In genomic region chr5:176365663-176366574, GRCh38 we compare ENCODE assay signal across 8 cellular contexts. TPM values are rescaled to one million over a fixed set of nuclear protein-coding genes. Genes with fewer than 3 reads are reported as not detected.
DNase-seq lines count a peak whose midpoint lies in the region; TF ChIP-seq lines count a peak whose summit lies in the region.

No MANE protein-coding gene starts in this region.

- H3K9ac ChIP-seq in SK-N-SH: peak overlapping the region; percentile 75
- H3K9ac ChIP-seq in liver (ENCODE audit: low read depth in 1 of 2, low read length in 2 of 2): peak overlapping the region in 1 of 2 donors; percentile 45

- TF ChIP-seq RAD21 in SK-N-SH (IDR thresholded peaks at IDR 0.05; ENCODE audit: low read length): no peak
- no peak for TF ChIP-seq RAD21 in liver (IDR thresholded peaks at IDR 0.05)

- WGBS in SK-N-SH (ENCODE audit: low lambda C conversion rate): 30% methylated on average over 38 of the region's 95 CpGs
- WGBS in liver: 25% methylated on average over 95 of the region's 95 CpGs

- intact Hi-C loops in CD4-positive, alpha-beta memory T cell (cut with micrococcal nuclease): loop anchor here (1.0 kb wide), 1 partner anchor 22 kb away; the partner anchor contains the start of genes HIGD2A and NOP16

- no peaks in the 10 kb centered on the region for H3K27me3 ChIP-seq in CD4-positive, alpha-beta memory T cell (ENCODE audit: insufficient read depth, low read length)
- peaks cover 46% of the 10 kb centered on the region for H3K27me3 ChIP-seq in H7 (ENCODE audit: control insufficient read depth, insufficient read depth, low read length)
- no peaks in the 10 kb centered on the region for H3K27me3 ChIP-seq in SK-N-SH (ENCODE audit: insufficient read depth)
- H3K27me3 ChIP-seq in liver (ENCODE audit: control insufficient read depth in 4 of 4, insufficient read depth in 4 of 4, low read length in 3 of 4): no peaks in the 10 kb centered on the region

- H3K27ac ChIP-seq in CD4-positive, alpha-beta memory T cell (ENCODE audit: low read depth, low read length): peak overlapping the region; percentile 57
- peak overlapping the region; percentile 42 to 80; a peak in 3 of 4 replicates for H3K27ac ChIP-seq in SK-N-SH (ENCODE audit: low read depth in 2 of 2, low read length in 1 of 2)
- no peak overlapping the region for H3K27ac ChIP-seq in liver (ENCODE audit: low read depth in 1 of 2, low read length in 2 of 2)

- no peaks in the 10 kb centered on the region for H3K36me3 ChIP-seq in CD4-positive, alpha-beta memory T cell (ENCODE audit: insufficient read depth, low read length)
- H3K36me3 ChIP-seq in H7 (replicated peaks; ENCODE audit: control insufficient read depth, insufficient read depth, low read length) (no peaks in the 10 kb centered on the region; the same call in 1 of the 2 replicates), SK-N-SH (replicated peaks in 1 of 2; ENCODE audit: control insufficient read depth in 1 of 2, insufficient read depth in 2 of 2, low read length in 1 of 2) (peaks cover 4 to 20% of the 10 kb centered on the region in 2 experiments), liver (ENCODE audit: control insufficient read depth in 4 of 4, insufficient read depth in 3 of 4, low read depth in 1 of 4, low read length in 3 of 4) (no peaks in the 10 kb centered on the region)

- H2AFZ ChIP-seq in SK-N-SH (ENCODE audit: low read depth): peak overlapping the region; percentile 97; the same call in 1 of the 2 replicates

- peaks cover 15 to 42% (median 28%) of the 10 kb centered on the region in 4 donors for H3K4me1 Mint-ChIP-seq in CD4-positive, alpha-beta memory T cell

- POLR2A ChIA-PET in CD4-positive, alpha-beta memory T cell (lab: Charles Lee; ENCODE audit: partially characterized antibody): no interaction called here
- POLR2A ChIA-PET in SK-N-SH (lab: Yijun Ruan, JAX): interaction anchor here (0.5 to 0.7 kb wide), 2 partner anchors 17 to 172 kb away, joined by 3 read pairs; partner anchors contain the start of gene RNF44

- H3K27ac Mint-ChIP-seq in CD4-positive, alpha-beta memory T cell: peak overlapping the region in 3 of 7 donors; percentile 12 to 64 (median 38)

- no peaks in the 10 kb centered on the region for H3K9me3 Mint-ChIP-seq in CD4-positive, alpha-beta memory T cell

- no peaks in the 10 kb centered on the region for H4K20me1 ChIP-seq in SK-N-SH (ENCODE audit: insufficient read depth)

- peaks cover 3% of the 10 kb centered on the region for H3F3A ChIP-seq in SK-N-SH (replicated peaks; ENCODE audit: insufficient read depth)

- no peak for TF ChIP-seq EP300 in SK-N-SH (IDR thresholded peaks at IDR 0.05; ENCODE audit: borderline replicate concordance in 1 of 2, low read depth in 1 of 2, low read length in 1 of 2)

- no peaks in the 10 kb centered on the region for H3K9me3 ChIP-seq in CD4-positive, alpha-beta memory T cell (ENCODE audit: control insufficient read depth in 1 of 2, low read length in 2 of 2)
- H3K9me3 ChIP-seq in SK-N-SH (no peaks in the 10 kb centered on the region), liver (ENCODE audit: control insufficient read depth in 4 of 4, low read length in 3 of 4) (no peaks in the 10 kb centered on the region)

- CTCF ChIA-PET in CD4-positive, alpha-beta memory T cell (lab: Charles Lee; ENCODE audit: partially characterized antibody): no interaction called here
- CTCF ChIA-PET in SK-N-SH (lab: Yijun Ruan, JAX): no interaction called here

- H3K9me2 ChIP-seq in SK-N-SH: no peaks in the 10 kb centered on the region

- peaks cover 23% of the 10 kb centered on the region for H3K4me1 ChIP-seq in CD4-positive, alpha-beta memory T cell (ENCODE audit: insufficient read depth, low read length)
- H3K4me1 ChIP-seq in SK-N-SH (ENCODE audit: control insufficient read depth in 1 of 2, insufficient read depth in 2 of 2, low read depth in 1 of 2, low read length in 1 of 2) (peaks cover 0 to 16% of the 10 kb centered on the region in 2 experiments; a peak in 1 of 4 replicates), liver (ENCODE audit: control insufficient read depth in 4 of 4, insufficient read depth in 4 of 4, low read length in 3 of 4) (peaks cover 5 to 22% (median 11%) of the 10 kb centered on the region in 4 donors)

- no peaks in the 10 kb centered on the region for H3K27me3 Mint-ChIP-seq in CD4-positive, alpha-beta memory T cell

- no peak for TF ChIP-seq CTCF in SK-N-SH (IDR thresholded peaks at IDR 0.05)
- no peak for TF ChIP-seq CTCF in liver (IDR thresholded peaks at IDR 0.05; ENCODE audit: low read depth, low read length, missing input control)

- H3K79me2 ChIP-seq in SK-N-SH (ENCODE audit: insufficient read depth): peaks cover 7% of the 10 kb centered on the region

- peaks cover 3 to 38% of the 10 kb centered on the region in 2 donors for H3K36me3 Mint-ChIP-seq in CD4-positive, alpha-beta memory T cell

- H3K4me3 ChIP-seq in CD4-positive, alpha-beta memory T cell (ENCODE audit: low read length in 2 of 2): peak overlapping the region; percentile 17 to 57
- H3K4me3 ChIP-seq in H7 (ENCODE audit: insufficient read depth, low read depth, low read length): peak overlapping the region; percentile 76
- peak overlapping the region; percentile 70 to 87 for H3K4me3 ChIP-seq in SK-N-SH (ENCODE audit: low read depth in 2 of 2, low read length in 1 of 2)
- peak overlapping the region; percentile 72 to 80 (median 80) for H3K4me3 ChIP-seq in liver (ENCODE audit: low read depth in 1 of 3, low read length in 3 of 3)

- DNase-seq in CD4-positive, alpha-beta memory T cell: peak in 2 of 5 donors; percentile 23 to 30
- DNase-seq in H7: peak; percentile 98
- DNase-seq in SK-N-SH: peak; percentile 96
- DNase-seq in dedifferentiated amniotic fluid mesenchymal stem cell (ENCODE audit: extremely low spot score): peak; percentile 45
- DNase-seq in stimulated activated CD8-positive, alpha-beta memory T cell treated with anti-CD3 and anti-CD28 coated beads, Interleukin-15, amount 100 ng/mL, for 48 hours (ENCODE audit: low read depth in 2 of 2): peak; percentile 25 to 29
- DNase-seq in DMS153 (lab: John Stamatoyannopoulos, UW): no peak
- no peak for DNase-seq in NOMO-1 (lab: John Stamatoyannopoulos, UW; ENCODE audit: unreplicated experiment in 2 of 2)

- H3K4me3 Mint-ChIP-seq in CD4-positive, alpha-beta memory T cell: peak overlapping the region; percentile 68 to 85 (median 79)

- H3K4me2 ChIP-seq in SK-N-SH: peak overlapping the region; percentile 98

TF ChIP-seq in liver, 16 proteins besides CTCF, POLR2A, EP300 and RAD21 (continues in another document):
- TF ChIP-seq HNF4G (IDR thresholded peaks at IDR 0.05) (no peak), JUND (IDR thresholded peaks at IDR 0.05) (no peak), FOXA1 (IDR thresholded peaks at IDR 0.05) (no peak), FOXA2 (IDR thresholded peaks at IDR 0.05) (no peak), MAX (IDR thresholded peaks at IDR 0.05) (no peak), YY1 (IDR thresholded peaks at IDR 0.05) (no peak), ATF3 (IDR thresholded peaks at IDR 0.05) (no peak), SP1 (IDR thresholded peaks at IDR 0.05) (no peak)

RNA-seq across cellular contexts. Expression of gene ARL10, which starts 0.6 kb away (rescaled TPM):
- total RNA-seq in CD4-positive, alpha-beta memory T cell: 10 to 100 TPM; 14.7 to 17.9 TPM
- 1 to 10 TPM in 1 of 2 donors, under 1 TPM in 1; 0.60 to 1.2 TPM for polyA plus RNA-seq in CD4-positive, alpha-beta memory T cell
- total RNA-seq in H7 (2014; rRNA removed; shearing (Covaris generic)): 3.3 and 6.7 TPM in 2 replicates
- 4.6 and 7.8 TPM in 2 replicates for polyA plus RNA-seq in SK-N-SH (2012; rRNA removed)
- polyA plus RNA-seq in SK-N-SH (2012; cell fraction: cytosol; rRNA removed): 3.6 and 5.7 TPM in 2 replicates
- 27.9 and 49.3 TPM in 2 replicates for polyA plus RNA-seq in SK-N-SH (2012; cell fraction: nucleus; rRNA removed)
- total RNA-seq in liver: 1 to 10 TPM; 2.1 to 2.2 TPM
- under 1 TPM; 0.35 to 0.93 TPM for polyA plus RNA-seq in liver

RNA-seq across cellular contexts. Expression of gene KIAA1191, which starts 4.4 kb away (rescaled TPM):
- total RNA-seq in CD4-positive, alpha-beta memory T cell: 10 to 100 TPM; 73.3 to 76.6 TPM
- 10 to 100 TPM; 53.6 to 71.5 TPM for polyA plus RNA-seq in CD4-positive, alpha-beta memory T cell
- total RNA-seq in H7 (2014; rRNA removed; shearing (Covaris generic)): 77.3 and 78.2 TPM in 2 replicates
- polyA plus RNA-seq in SK-N-SH (2012; rRNA removed) (100 and 127 TPM in 2 replicates), liver (10 to 100 TPM; 25.7 to 37.2 TPM)
- polyA plus RNA-seq in SK-N-SH (2012; cell fraction: cytosol; rRNA removed): 75.8 and 102 TPM in 2 replicates
- polyA plus RNA-seq in SK-N-SH (2012; cell fraction: nucleus; rRNA removed): 46.0 and 69.3 TPM in 2 replicates
- 10 to 100 TPM; 31.1 to 31.8 TPM for total RNA-seq in liver

RNA-seq across cellular contexts. Expression of gene NOP16, which starts 22.5 kb away (rescaled TPM):
- total RNA-seq in CD4-positive, alpha-beta memory T cell: 10 to 100 TPM; 16.9 to 19.4 TPM
- 10 to 100 TPM; 19.3 to 46.3 TPM for polyA plus RNA-seq in CD4-positive, alpha-beta memory T cell
- 46.9 and 56.2 TPM in 2 replicates for total RNA-seq in H7 (2014; rRNA removed; shearing (Covaris generic))
- 158 and 161 TPM in 2 replicates for polyA plus RNA-seq in SK-N-SH (2012; rRNA removed)
- polyA plus RNA-seq in SK-N-SH (2012; cell fraction: cytosol; rRNA removed): 134 and 136 TPM in 2 replicates
- polyA plus RNA-seq in SK-N-SH (2012; cell fraction: nucleus; rRNA removed): 233 and 292 TPM in 2 replicates
- total RNA-seq in liver: 10 to 100 TPM in 1 of 2 donors, 1 to 10 TPM in 1; 6.1 to 11.1 TPM
- polyA plus RNA-seq in liver: 10 to 100 TPM; 23.3 to 41.2 TPM

RNA-seq across cellular contexts. Expression of gene HIGD2A, which starts 22.6 kb away (rescaled TPM):
- 10 to 100 TPM; 81.3 to 83.4 TPM for total RNA-seq in CD4-positive, alpha-beta memory T cell
- 100 to 1,000 TPM; 191 to 224 TPM for polyA plus RNA-seq in CD4-positive, alpha-beta memory T cell
- 232 and 237 TPM in 2 replicates for total RNA-seq in H7 (2014; rRNA removed; shearing (Covaris generic))
- polyA plus RNA-seq in SK-N-SH (2012; rRNA removed) (211 and 213 TPM in 2 replicates), liver (100 to 1,000 TPM in 1 of 2 donors, 10 to 100 TPM in 1; 93.0 to 127 TPM)
- polyA plus RNA-seq in SK-N-SH (2012; cell fraction: cytosol; rRNA removed): 139 and 190 TPM in 2 replicates
- polyA plus RNA-seq in SK-N-SH (2012; cell fraction: nucleus; rRNA removed): 57.7 and 81.8 TPM in 2 replicates
- total RNA-seq in liver: 10 to 100 TPM; 18.4 to 42.6 TPM

RNA-seq across cellular contexts. Expression of gene CLTB, which starts 50.4 kb away (rescaled TPM):
- total RNA-seq in CD4-positive, alpha-beta memory T cell: 10 to 100 TPM; 34.8 to 40.5 TPM
- polyA plus RNA-seq in CD4-positive, alpha-beta memory T cell: 10 to 100 TPM; 64.3 to 76.6 TPM
- total RNA-seq in H7 (2014; rRNA removed; shearing (Covaris generic)): 50.5 and 67.2 TPM in 2 replicates
- 85.9 and 91.2 TPM in 2 replicates for polyA plus RNA-seq in SK-N-SH (2012; rRNA removed)
- polyA plus RNA-seq in SK-N-SH (2012; cell fraction: cytosol; rRNA removed): 67.0 and 82.5 TPM in 2 replicates
- polyA plus RNA-seq in SK-N-SH (2012; cell fraction: nucleus; rRNA removed): 37.1 and 45.6 TPM in 2 replicates
- total RNA-seq in liver: 10 to 100 TPM; 14.2 to 30.9 TPM
- 10 to 100 TPM; 46.2 to 49.4 TPM for polyA plus RNA-seq in liver

Comparison
In these comparisons a context has a peak if more than half of its experiments do, and no peak if none do; other contexts are left out.
1. DNase-seq: peak in H7 (single experiment), SK-N-SH (single experiment), dedifferentiated amniotic fluid mesenchymal stem cell (single experiment) and stimulated activated CD8-positive, alpha-beta memory T cell treated with anti-CD3 and anti-CD28 coated beads, Interleukin-15, amount 100 ng/mL, for 48 hours (2 of 2); none in DMS153 (single experiment) and NOMO-1 (0 of 2).
2. H3K27ac ChIP-seq: peak in CD4-positive, alpha-beta memory T cell (single experiment) and SK-N-SH (2 of 2); none in liver (0 of 2).
3. Peak in every context shown above with its lines, with median percentiles within 50 percentile points of each other: H3K4me3 ChIP-seq.